In the genomic region with DNA sequence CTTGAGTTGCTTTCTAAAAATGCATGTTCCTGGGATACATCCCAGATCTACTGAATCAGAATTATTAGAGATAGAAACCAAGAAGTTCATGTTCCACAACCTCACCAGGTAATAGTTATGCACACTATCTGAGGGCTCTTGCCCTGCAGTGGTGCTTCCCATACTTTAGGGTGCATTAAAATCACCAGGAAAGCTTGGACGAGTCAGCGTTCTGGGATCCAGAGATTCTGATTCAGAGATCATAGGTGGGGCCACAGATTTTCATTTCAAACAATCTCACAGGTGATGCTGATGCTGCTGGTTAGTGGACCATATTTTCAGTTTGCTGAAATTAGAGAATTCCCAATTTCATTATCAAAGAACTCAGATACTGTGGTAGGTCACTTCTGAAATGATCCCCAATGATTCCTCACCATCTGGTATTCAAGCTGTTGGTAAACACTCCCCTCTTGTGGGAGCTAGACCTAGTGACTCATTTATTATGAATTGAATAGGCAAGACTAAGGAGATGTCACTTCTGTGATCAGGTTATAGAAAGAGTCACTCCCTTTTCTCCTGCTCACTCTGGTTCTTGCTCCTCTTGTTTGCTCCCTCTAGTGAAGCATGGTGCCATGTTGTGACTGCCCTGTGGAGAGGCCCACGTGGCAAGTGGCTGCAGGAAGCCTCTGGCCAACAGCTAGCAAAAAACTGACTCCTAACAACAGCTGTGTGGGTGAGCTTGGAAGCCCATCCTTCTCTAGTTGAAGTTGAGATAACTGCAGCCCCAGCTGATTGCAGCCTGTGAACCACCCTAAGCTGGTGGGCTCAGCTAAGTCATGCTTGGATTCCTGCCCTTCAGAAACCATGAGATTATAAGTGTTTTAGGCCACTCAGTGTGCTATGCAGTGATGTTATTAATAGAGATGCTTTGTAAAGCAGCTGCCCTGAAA, we compare ENCODE assay signal across 13 cellular contexts. TPM values are rescaled to one million over a fixed set of nuclear protein-coding genes. Genes with fewer than 3 reads are reported as not detected.
A peak's percentile ranks its signal among the peaks of the same experiment; 100 is the strongest.
DNase-seq lines count a peak whose midpoint lies in the region; ATAC-seq and TF ChIP-seq lines count a peak whose summit lies in the region.
"Had no signal": no experiment of that assay in that cellular context is flagged by ENCODE, and none has a peak within 500 bp of the region (broad histone marks: within the 10 kb centered on the region; RNA-seq: fewer than 3 reads in every experiment).

No MANE protein-coding gene starts in this region.

- CTCF ChIA-PET in activated CD8-positive, alpha-beta memory T cell treated with anti-CD3 and anti-CD28 coated beads, Interleukin-2, amount 10 ng/mL, durations not matched to agents 7 days and 5 days (lab: Charles Lee): interaction anchor here (0.9 to 4.1 kb wide), 8 partner anchors 17 to 274 kb away, joined by 3 to 23 read pairs (median 5); no protein-coding TSS in a partner anchor

- H3K4me3 Mint-ChIP-seq in activated CD8-positive, alpha-beta memory T cell treated with anti-CD3 and anti-CD28 coated beads, Interleukin-2, amount 10 ng/mL, durations not matched to agents 7 days and 5 days: no peak overlapping the region
- H3K4me3 Mint-ChIP-seq: CD4-positive, CD25-positive, alpha-beta regulatory T cell; effector memory CD8-positive, alpha-beta T cell had no signal

- 76 to 86% methylated on average over 3 of the region's 3 CpGs for WGBS in heart right ventricle, 2 donors
- 77% methylated on average over 3 of the region's 3 CpGs for WGBS in smooth muscle cell (ENCODE audit: low lambda C conversion rate)

- H3K27ac ChIP-seq in heart right ventricle (peak overlapping the region in 2 of 10 donors; percentile 49 to 54), smooth muscle cell (ENCODE audit: low read depth) (no peak overlapping the region)
- H3K27ac ChIP-seq: upper lobe of left lung had no signal

- H3K9me3 Mint-ChIP-seq in activated CD8-positive, alpha-beta memory T cell treated with anti-CD3 and anti-CD28 coated beads, Interleukin-2, amount 10 ng/mL, durations not matched to agents 7 days and 5 days (ENCODE audit: low read depth): no peaks in the 10 kb centered on the region
- H3K9me3 Mint-ChIP-seq: CD4-positive, CD25-positive, alpha-beta regulatory T cell; effector memory CD8-positive, alpha-beta T cell had no signal

- no peaks in the 10 kb centered on the region for H3K27me3 ChIP-seq in heart right ventricle
- H3K27me3 ChIP-seq in smooth muscle cell (ENCODE audit: low read depth): peaks cover 16% of the 10 kb centered on the region
- H3K27me3 ChIP-seq: pancreas, upper lobe of left lung had no signal

- H3K79me2 ChIP-seq in smooth muscle cell (ENCODE audit: low read depth): no peaks in the 10 kb centered on the region

- H3K4me1 Mint-ChIP-seq in activated CD8-positive, alpha-beta memory T cell treated with anti-CD3 and anti-CD28 coated beads, Interleukin-2, amount 10 ng/mL, durations not matched to agents 7 days and 5 days: no peaks in the 10 kb centered on the region
- H3K4me1 Mint-ChIP-seq: CD4-positive, CD25-positive, alpha-beta regulatory T cell had no signal

- intact Hi-C loops in heart right ventricle (cut with DNase I): loop anchor here in 4 of 10 donors (2.0 to 10.0 kb wide), 4 partner anchors 178 to 268 kb away; a partner anchor contains a TSS
- intact Hi-C loops in Right ventricle myocardium superior (cut with DNase I): loop anchor here (5.0 kb wide), 1 partner anchor 266 kb away; no protein-coding TSS in a partner anchor

- ATAC-seq in heart right ventricle: peak in 3 of 8 donors; percentile 27 to 33 (median 31)
- no peak for ATAC-seq in Right ventricle myocardium superior (ENCODE audit: poor library complexity)
- no peak for ATAC-seq in activated CD8-positive, alpha-beta memory T cell treated with anti-CD3 and anti-CD28 coated beads, Interleukin-2, amount 10 ng/mL, durations not matched to agents 7 days and 5 days
- ATAC-seq: effector memory CD8-positive, alpha-beta T cell had no signal

- H3K27me3 Mint-ChIP-seq in activated CD8-positive, alpha-beta memory T cell treated with anti-CD3 and anti-CD28 coated beads, Interleukin-2, amount 10 ng/mL, durations not matched to agents 7 days and 5 days: peaks cover 21% of the 10 kb centered on the region

- H3K36me3 Mint-ChIP-seq in activated CD8-positive, alpha-beta memory T cell treated with anti-CD3 and anti-CD28 coated beads, Interleukin-2, amount 10 ng/mL, durations not matched to agents 7 days and 5 days: no peaks in the 10 kb centered on the region
- H3K36me3 Mint-ChIP-seq: CD4-positive, CD25-positive, alpha-beta regulatory T cell had no signal

- H3K9me3 ChIP-seq in heart right ventricle (no peaks in the 10 kb centered on the region), smooth muscle cell (replicated peaks; ENCODE audit: low read depth) (no peaks in the 10 kb centered on the region)
- H3K9me3 ChIP-seq: pancreas, upper lobe of left lung had no signal

- H3K4me3 ChIP-seq in heart right ventricle: no peak overlapping the region
- H3K4me3 ChIP-seq in epithelial cell of proximal tubule (ENCODE audit: low read depth, low read length): no peak overlapping the region
- H3K4me3 ChIP-seq in smooth muscle cell: no peak overlapping the region
- H3K4me3 ChIP-seq: pancreas, upper lobe of left lung had no signal

- H4K20me1 ChIP-seq in smooth muscle cell (ENCODE audit: low read depth): no peaks in the 10 kb centered on the region

- no peak overlapping the region for H3K27ac Mint-ChIP-seq in activated CD8-positive, alpha-beta memory T cell treated with anti-CD3 and anti-CD28 coated beads, Interleukin-2, amount 10 ng/mL, durations not matched to agents 7 days and 5 days
- H3K27ac Mint-ChIP-seq: CD4-positive, CD25-positive, alpha-beta regulatory T cell; effector memory CD8-positive, alpha-beta T cell had no signal

- DNase-seq in heart right ventricle (no peak), Right ventricle myocardium superior (no peak), RPMI7951 (ENCODE audit: low read depth) (peak; percentile 71), epithelial cell of proximal tubule (ENCODE audit: low read depth) (no peak), smooth muscle cell (lab: John Stamatoyannopoulos, UW; ENCODE audit: unreplicated experiment) (no peak), retina (no peak), islet precursor cell (no peak)
- no peak for DNase-seq in activated CD8-positive, alpha-beta memory T cell treated with anti-CD3 and anti-CD28 coated beads, Interleukin-2, amount 10 ng/mL, durations not matched to agents 7 days and 5 days
- DNase-seq: CD4-positive, CD25-positive, alpha-beta regulatory T cell; effector memory CD8-positive, alpha-beta T cell; MV-4-11 had no signal

- H3K9ac ChIP-seq in smooth muscle cell (ENCODE audit: low read depth): no peak overlapping the region

- TF ChIP-seq CTCF in heart right ventricle (IDR thresholded peaks at IDR 0.05): peak in 6 of 9 donors; percentile 11 to 39 (median 24)
- TF ChIP-seq CTCF in epithelial cell of proximal tubule (conservative IDR thresholded peaks at IDR 0.05; ENCODE audit: low read depth, low read length): peak; percentile 36
- TF ChIP-seq CTCF in smooth muscle cell (IDR thresholded peaks at IDR 0.05; ENCODE audit: borderline replicate concordance, insufficient read depth, poor library complexity, severe bottlenecking): peak; percentile 20

- no peak overlapping the region for H2AFZ ChIP-seq in smooth muscle cell (ENCODE audit: low read depth)

- H3F3A ChIP-seq in smooth muscle cell (ENCODE audit: low read depth): peaks cover 12% of the 10 kb centered on the region

- H3K4me2 ChIP-seq in smooth muscle cell: peak overlapping the region; percentile 49

- H3K36me3 ChIP-seq in heart right ventricle (peaks cover 0 to 23% (median 0%) of the 10 kb centered on the region in 9 donors), smooth muscle cell (ENCODE audit: low read depth) (no peaks in the 10 kb centered on the region)
- H3K36me3 ChIP-seq: pancreas, upper lobe of left lung had no signal

- peaks cover 0 to 35% (median 9%) of the 10 kb centered on the region in 9 donors for H3K4me1 ChIP-seq in heart right ventricle
- H3K4me1 ChIP-seq in smooth muscle cell (ENCODE audit: low read depth): peaks cover 10% of the 10 kb centered on the region
- H3K4me1 ChIP-seq: pancreas had no signal

RNA-seq across cellular contexts. Expression of a gene that starts 59.8 kb away (rescaled TPM):
- total RNA-seq in heart right ventricle (10 to 100 TPM in 2 of 10 donors, 1 to 10 TPM in 7, under 1 TPM in 1; 0.97 to 13.1 (median 7.4) TPM), Right ventricle myocardium superior (16.7 TPM), epithelial cell of proximal tubule (2.3 and 2.7 TPM in 2 replicates), smooth muscle cell (0.31 and 1.9 TPM in 2 replicates)
- polyA plus RNA-seq in heart right ventricle (1 to 10 TPM in 1 of 2 donors, under 1 TPM in 1; 0.91 to 2.9 TPM), smooth muscle cell (0.19 and 0.46 TPM in 2 replicates)
- 9.3 and 13.0 TPM in 2 replicates for total RNA-seq in RPMI7951 (2014; rRNA removed; shearing (Covaris generic))
- total RNA-seq in activated CD8-positive, alpha-beta memory T cell treated with anti-CD3 and anti-CD28 coated beads, Interleukin-2, amount 10 ng/mL, durations not matched to agents 7 days and 5 days: not detected
- polyA plus RNA-seq: CD4-positive, CD25-positive, alpha-beta regulatory T cell had no signal
